In the genomic region with DNA sequence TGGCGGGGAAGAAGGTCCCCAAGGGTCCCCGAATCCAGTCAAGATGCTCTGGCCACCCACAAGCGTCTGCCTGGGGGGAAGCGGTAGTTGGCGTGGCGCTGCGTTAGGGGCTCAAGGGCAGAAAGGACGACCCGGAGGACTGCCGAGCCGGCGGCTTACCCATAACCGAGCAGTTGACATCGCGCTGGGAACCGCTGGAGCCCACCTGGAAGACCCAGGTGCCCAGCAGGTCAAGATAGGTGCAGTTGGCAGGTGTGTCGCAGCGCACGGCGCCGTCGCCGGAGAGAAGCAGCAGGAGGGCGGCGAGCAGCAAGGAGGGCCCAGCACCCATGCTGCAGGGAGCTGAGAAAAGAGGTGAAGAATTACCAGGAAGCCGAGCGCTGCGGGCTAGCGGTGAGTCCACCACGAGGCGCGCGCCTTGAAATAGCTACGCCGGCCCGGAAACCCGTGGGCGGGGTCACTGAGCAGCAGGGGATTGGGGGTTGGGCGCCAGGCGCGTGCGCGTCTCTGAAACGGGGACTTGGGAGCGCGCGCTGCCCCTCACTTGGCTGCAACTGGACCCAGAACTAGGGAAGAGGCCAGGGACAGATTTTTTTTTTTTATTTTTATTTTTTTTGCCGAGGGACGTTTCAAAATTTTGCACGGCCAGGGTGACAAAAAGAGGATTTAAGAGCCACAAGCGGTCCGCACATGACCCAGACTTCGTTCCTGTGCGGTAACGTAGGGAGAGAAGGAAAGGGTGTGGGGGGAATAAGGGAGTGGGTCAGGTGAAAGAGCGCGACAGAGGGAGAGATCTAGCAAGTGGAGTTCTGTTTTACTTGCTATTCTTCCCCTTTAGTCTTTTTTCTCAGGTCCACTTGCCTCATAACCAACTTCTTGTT, we compare ENCODE assay signal across 1 cellular context.
TF ChIP-seq lines count a peak whose summit lies in the region.

A gene (minus strand): TSS at position 395 of the 881 bp plus-strand sequence. CDS start 64 bp downstream, at position 331.

TF ChIP-seq in HepG2, 621 proteins besides CTCF, POLR2A, EP300 and RAD21 (continued from another document and continues in another):
- TF ChIP-seq, protein P1, sequence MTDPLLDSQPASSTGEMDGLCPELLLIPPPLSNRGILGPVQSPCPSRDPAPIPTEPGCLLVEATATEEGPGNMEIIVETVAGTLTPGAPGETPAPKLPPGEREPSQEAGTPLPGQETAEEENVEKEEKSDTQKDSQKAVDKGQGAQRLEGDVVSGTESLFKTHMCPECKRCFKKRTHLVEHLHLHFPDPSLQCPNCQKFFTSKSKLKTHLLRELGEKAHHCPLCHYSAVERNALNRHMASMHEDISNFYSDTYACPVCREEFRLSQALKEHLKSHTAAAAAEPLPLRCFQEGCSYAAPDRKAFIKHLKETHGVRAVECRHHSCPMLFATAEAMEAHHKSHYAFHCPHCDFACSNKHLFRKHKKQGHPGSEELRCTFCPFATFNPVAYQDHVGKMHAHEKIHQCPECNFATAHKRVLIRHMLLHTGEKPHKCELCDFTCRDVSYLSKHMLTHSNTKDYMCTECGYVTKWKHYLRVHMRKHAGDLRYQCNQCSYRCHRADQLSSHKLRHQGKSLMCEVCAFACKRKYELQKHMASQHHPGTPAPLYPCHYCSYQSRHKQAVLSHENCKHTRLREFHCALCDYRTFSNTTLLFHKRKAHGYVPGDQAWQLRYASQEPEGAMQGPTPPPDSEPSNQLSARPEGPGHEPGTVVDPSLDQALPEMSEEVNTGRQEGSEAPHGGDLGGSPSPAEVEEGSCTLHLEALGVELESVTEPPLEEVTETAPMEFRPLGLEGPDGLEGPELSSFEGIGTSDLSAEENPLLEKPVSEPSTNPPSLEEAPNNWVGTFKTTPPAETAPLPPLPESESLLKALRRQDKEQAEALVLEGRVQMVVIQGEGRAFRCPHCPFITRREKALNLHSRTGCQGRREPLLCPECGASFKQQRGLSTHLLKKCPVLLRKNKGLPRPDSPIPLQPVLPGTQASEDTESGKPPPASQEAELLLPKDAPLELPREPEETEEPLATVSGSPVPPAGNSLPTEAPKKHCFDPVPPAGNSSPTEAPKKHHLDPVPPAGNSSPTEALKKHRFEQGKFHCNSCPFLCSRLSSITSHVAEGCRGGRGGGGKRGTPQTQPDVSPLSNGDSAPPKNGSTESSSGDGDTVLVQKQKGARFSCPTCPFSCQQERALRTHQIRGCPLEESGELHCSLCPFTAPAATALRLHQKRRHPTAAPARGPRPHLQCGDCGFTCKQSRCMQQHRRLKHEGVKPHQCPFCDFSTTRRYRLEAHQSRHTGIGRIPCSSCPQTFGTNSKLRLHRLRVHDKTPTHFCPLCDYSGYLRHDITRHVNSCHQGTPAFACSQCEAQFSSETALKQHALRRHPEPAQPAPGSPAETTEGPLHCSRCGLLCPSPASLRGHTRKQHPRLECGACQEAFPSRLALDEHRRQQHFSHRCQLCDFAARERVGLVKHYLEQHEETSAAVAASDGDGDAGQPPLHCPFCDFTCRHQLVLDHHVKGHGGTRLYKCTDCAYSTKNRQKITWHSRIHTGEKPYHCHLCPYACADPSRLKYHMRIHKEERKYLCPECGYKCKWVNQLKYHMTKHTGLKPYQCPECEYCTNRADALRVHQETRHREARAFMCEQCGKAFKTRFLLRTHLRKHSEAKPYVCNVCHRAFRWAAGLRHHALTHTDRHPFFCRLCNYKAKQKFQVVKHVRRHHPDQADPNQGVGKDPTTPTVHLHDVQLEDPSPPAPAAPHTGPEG (CRISPR knock-in tag; IDR thresholded peaks at IDR 0.05), result 0 out of 2 replicates have a peak, but pooled peaks have one; percentile 39
- TF ChIP-seq POGZ (CRISPR knock-in tag; IDR thresholded peaks at IDR 0.05) (peak; percentile 57; the same call in 1 of the 2 replicates), AHR (CRISPR knock-in tag; IDR thresholded peaks at IDR 0.05) (0 out of 2 replicates have a peak, but pooled peaks have one; percentile 31), GABPB1 (CRISPR knock-in tag; IDR thresholded peaks at IDR 0.05) (peak; percentile 84), ZNF724P (CRISPR knock-in tag; IDR thresholded peaks at IDR 0.05; ENCODE audit: borderline replicate concordance) (no peak), ZBTB42 (CRISPR knock-in tag; IDR thresholded peaks at IDR 0.05) (no peak), SETDB1 (CRISPR knock-in tag; IDR thresholded peaks at IDR 0.05; ENCODE audit: borderline replicate concordance) (no peak), NONO (IDR thresholded peaks at IDR 0.05) (no peak), NONO (CRISPR knock-in tag; conservative IDR thresholded peaks at IDR 0.05) (peak; percentile 59; the same call in 1 of the 2 replicates), MXD4 (CRISPR knock-in tag; IDR thresholded peaks at IDR 0.05) (0 out of 2 replicates have a peak, but pooled peaks have one; percentile 63), NFIB (CRISPR knock-in tag; IDR thresholded peaks at IDR 0.05; ENCODE audit: borderline replicate concordance) (no peak), HMG20A (CRISPR knock-in tag; IDR thresholded peaks at IDR 0.05; ENCODE audit: borderline replicate concordance) (0 out of 2 replicates have a peak, but pooled peaks have one; percentile 20), HMGA1 (CRISPR knock-in tag; conservative IDR thresholded peaks at IDR 0.05) (no peak), ZNF292 (CRISPR knock-in tag; IDR thresholded peaks at IDR 0.05; ENCODE audit: borderline replicate concordance, low read depth) (0 out of 2 replicates have a peak, but pooled peaks have one; percentile 66), MXI1 (IDR thresholded peaks at IDR 0.05; ENCODE audit: borderline replicate concordance, low read depth, low read length) (peak; percentile 80; the same call in 1 of the 3 replicates), PHF5A (CRISPR knock-in tag; IDR thresholded peaks at IDR 0.05; ENCODE audit: low read depth, unreplicated experiment) (no peak), ZIK1 (CRISPR knock-in tag; IDR thresholded peaks at IDR 0.05; ENCODE audit: borderline replicate concordance, low read depth) (peak; percentile 36; the same call in 1 of the 2 replicates), KLF6 (CRISPR knock-in tag; IDR thresholded peaks at IDR 0.05) (peak; percentile 81; the same call in 1 of the 2 replicates), FLYWCH1 (CRISPR knock-in tag; IDR thresholded peaks at IDR 0.05) (no peak), TRIM24 (CRISPR knock-in tag; IDR thresholded peaks at IDR 0.05) (no peak), HES4 (CRISPR knock-in tag; IDR thresholded peaks at IDR 0.05; ENCODE audit: borderline replicate concordance) (0 out of 2 replicates have a peak, but pooled peaks have one; percentile 33), ZFX (CRISPR knock-in tag; IDR thresholded peaks at IDR 0.05; ENCODE audit: low read depth) (peak; percentile 55; the same call in 1 of the 2 replicates), PTBP1 (IDR thresholded peaks at IDR 0.05; ENCODE audit: low read depth, low read length, poor library complexity, severe bottlenecking) (peak; percentile 43), HDAC2 (CRISPR knock-in tag; IDR thresholded peaks at IDR 0.05) (peak; percentile 51; the same call in 1 of the 2 replicates), ETV5 (CRISPR knock-in tag; IDR thresholded peaks at IDR 0.05; ENCODE audit: borderline replicate concordance) (peak; percentile 41; the same call in 1 of the 2 replicates), SP4 (CRISPR knock-in tag; IDR thresholded peaks at IDR 0.05) (0 out of 2 replicates have a peak, but pooled peaks have one; percentile 45)
- TF ChIP-seq, protein P2, sequence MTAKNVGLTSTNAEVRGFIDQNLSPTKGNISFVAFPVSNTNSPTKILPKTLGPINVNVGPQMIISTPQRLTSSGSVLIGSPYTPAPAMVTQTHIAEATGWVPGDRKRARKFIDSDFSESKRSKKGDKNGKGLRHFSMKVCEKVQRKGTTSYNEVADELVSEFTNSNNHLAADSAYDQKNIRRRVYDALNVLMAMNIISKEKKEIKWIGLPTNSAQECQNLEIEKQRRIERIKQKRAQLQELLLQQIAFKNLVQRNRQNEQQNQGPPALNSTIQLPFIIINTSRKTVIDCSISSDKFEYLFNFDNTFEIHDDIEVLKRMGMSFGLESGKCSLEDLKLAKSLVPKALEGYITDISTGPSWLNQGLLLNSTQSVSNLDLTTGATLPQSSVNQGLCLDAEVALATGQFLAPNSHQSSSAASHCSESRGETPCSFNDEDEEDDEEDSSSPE (CRISPR knock-in tag; IDR thresholded peaks at IDR 0.05), result peak; percentile 67
- TF ChIP-seq, protein P3, sequence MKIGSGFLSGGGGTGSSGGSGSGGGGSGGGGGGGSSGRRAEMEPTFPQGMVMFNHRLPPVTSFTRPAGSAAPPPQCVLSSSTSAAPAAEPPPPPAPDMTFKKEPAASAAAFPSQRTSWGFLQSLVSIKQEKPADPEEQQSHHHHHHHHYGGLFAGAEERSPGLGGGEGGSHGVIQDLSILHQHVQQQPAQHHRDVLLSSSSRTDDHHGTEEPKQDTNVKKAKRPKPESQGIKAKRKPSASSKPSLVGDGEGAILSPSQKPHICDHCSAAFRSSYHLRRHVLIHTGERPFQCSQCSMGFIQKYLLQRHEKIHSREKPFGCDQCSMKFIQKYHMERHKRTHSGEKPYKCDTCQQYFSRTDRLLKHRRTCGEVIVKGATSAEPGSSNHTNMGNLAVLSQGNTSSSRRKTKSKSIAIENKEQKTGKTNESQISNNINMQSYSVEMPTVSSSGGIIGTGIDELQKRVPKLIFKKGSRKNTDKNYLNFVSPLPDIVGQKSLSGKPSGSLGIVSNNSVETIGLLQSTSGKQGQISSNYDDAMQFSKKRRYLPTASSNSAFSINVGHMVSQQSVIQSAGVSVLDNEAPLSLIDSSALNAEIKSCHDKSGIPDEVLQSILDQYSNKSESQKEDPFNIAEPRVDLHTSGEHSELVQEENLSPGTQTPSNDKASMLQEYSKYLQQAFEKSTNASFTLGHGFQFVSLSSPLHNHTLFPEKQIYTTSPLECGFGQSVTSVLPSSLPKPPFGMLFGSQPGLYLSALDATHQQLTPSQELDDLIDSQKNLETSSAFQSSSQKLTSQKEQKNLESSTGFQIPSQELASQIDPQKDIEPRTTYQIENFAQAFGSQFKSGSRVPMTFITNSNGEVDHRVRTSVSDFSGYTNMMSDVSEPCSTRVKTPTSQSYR (CRISPR knock-in tag; IDR thresholded peaks at IDR 0.05; ENCODE audit: borderline replicate concordance), result peak; percentile 87; the same call in 1 of the 2 replicates
- TF ChIP-seq, protein P4, sequence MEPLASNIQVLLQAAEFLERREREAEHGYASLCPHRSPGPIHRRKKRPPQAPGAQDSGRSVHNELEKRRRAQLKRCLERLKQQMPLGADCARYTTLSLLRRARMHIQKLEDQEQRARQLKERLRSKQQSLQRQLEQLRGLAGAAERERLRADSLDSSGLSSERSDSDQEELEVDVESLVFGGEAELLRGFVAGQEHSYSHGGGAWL (CRISPR knock-in tag; IDR thresholded peaks at IDR 0.05), result 0 out of 2 replicates have a peak, but pooled peaks have one; percentile 51
- TF ChIP-seq, protein P5, sequence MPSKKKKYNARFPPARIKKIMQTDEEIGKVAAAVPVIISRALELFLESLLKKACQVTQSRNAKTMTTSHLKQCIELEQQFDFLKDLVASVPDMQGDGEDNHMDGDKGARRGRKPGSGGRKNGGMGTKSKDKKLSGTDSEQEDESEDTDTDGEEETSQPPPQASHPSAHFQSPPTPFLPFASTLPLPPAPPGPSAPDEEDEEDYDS (CRISPR knock-in tag; IDR thresholded peaks at IDR 0.05), result peak; percentile 95
- TF ChIP-seq, protein P6, sequence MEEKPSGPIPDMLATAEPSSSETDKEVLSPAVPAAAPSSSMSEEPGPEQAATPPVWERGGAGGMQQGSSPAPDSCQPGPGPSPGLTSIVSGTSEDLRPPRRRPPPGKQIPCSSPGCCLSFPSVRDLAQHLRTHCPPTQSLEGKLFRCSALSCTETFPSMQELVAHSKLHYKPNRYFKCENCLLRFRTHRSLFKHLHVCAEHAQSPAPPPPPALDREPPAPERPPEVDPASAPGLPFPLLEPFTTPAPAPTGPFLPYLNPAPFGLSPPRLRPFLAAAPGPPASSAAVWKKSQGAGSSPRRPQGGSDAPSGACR (CRISPR knock-in tag; IDR thresholded peaks at IDR 0.05), result no peak
- TF ChIP-seq, protein P7, sequence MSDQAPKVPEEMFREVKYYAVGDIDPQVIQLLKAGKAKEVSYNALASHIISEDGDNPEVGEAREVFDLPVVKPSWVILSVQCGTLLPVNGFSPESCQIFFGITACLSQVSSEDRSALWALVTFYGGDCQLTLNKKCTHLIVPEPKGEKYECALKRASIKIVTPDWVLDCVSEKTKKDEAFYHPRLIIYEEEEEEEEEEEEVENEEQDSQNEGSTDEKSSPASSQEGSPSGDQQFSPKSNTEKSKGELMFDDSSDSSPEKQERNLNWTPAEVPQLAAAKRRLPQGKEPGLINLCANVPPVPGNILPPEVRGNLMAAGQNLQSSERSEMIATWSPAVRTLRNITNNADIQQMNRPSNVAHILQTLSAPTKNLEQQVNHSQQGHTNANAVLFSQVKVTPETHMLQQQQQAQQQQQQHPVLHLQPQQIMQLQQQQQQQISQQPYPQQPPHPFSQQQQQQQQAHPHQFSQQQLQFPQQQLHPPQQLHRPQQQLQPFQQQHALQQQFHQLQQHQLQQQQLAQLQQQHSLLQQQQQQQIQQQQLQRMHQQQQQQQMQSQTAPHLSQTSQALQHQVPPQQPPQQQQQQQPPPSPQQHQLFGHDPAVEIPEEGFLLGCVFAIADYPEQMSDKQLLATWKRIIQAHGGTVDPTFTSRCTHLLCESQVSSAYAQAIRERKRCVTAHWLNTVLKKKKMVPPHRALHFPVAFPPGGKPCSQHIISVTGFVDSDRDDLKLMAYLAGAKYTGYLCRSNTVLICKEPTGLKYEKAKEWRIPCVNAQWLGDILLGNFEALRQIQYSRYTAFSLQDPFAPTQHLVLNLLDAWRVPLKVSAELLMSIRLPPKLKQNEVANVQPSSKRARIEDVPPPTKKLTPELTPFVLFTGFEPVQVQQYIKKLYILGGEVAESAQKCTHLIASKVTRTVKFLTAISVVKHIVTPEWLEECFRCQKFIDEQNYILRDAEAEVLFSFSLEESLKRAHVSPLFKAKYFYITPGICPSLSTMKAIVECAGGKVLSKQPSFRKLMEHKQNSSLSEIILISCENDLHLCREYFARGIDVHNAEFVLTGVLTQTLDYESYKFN (CRISPR knock-in tag; conservative IDR thresholded peaks at IDR 0.05), result 0 out of 2 replicates have a peak, but pooled peaks have one; percentile 10
- TF ChIP-seq, protein P8, sequence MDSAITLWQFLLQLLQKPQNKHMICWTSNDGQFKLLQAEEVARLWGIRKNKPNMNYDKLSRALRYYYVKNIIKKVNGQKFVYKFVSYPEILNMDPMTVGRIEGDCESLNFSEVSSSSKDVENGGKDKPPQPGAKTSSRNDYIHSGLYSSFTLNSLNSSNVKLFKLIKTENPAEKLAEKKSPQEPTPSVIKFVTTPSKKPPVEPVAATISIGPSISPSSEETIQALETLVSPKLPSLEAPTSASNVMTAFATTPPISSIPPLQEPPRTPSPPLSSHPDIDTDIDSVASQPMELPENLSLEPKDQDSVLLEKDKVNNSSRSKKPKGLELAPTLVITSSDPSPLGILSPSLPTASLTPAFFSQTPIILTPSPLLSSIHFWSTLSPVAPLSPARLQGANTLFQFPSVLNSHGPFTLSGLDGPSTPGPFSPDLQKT (CRISPR knock-in tag; IDR thresholded peaks at IDR 0.05; ENCODE audit: borderline replicate concordance), result peak; percentile 18; the same call in 1 of the 2 replicates
- TF ChIP-seq, protein P9, sequence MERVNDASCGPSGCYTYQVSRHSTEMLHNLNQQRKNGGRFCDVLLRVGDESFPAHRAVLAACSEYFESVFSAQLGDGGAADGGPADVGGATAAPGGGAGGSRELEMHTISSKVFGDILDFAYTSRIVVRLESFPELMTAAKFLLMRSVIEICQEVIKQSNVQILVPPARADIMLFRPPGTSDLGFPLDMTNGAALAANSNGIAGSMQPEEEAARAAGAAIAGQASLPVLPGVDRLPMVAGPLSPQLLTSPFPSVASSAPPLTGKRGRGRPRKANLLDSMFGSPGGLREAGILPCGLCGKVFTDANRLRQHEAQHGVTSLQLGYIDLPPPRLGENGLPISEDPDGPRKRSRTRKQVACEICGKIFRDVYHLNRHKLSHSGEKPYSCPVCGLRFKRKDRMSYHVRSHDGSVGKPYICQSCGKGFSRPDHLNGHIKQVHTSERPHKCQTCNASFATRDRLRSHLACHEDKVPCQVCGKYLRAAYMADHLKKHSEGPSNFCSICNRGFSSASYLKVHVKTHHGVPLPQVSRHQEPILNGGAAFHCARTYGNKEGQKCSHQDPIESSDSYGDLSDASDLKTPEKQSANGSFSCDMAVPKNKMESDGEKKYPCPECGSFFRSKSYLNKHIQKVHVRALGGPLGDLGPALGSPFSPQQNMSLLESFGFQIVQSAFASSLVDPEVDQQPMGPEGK (CRISPR knock-in tag; IDR thresholded peaks at IDR 0.05), result peak; percentile 18; the same call in 1 of the 2 replicates
